ENCODE assay signal across 27 cellular contexts in the genomic region with DNA sequence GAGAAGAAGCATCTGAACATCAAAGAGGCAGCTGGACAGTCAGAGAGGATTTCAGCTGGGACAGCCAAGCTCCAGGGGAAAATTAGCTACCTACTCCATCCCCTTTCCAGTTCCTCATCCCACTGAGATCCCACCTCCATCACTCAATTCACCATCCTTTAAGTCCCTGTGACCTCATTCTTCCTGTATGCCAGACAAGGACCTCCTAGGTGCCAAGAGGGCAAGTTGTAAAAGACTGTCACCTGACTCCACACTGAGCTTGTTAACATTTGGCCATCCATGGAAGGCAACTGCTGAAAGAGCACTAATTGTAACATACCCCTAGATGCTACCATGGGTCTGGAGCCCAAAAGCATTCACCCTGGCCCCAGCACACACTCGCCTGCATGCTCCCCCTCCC.
DNase-seq lines count a peak whose midpoint lies in the region; ATAC-seq, FAIRE-seq and TF ChIP-seq lines count a peak whose summit lies in the region.
"Had no signal": no experiment of that assay in that cellular context is flagged by ENCODE, and none has a peak within 500 bp of the region (broad histone marks: within the 10 kb centered on the region; RNA-seq: fewer than 3 reads in every experiment).

No MANE protein-coding gene starts in this region.

- FAIRE-seq in astrocyte (lab: Jason Lieb, UNC): no peak
- FAIRE-seq: endometrium, GM12878 had no signal

- H3F3A ChIP-seq in GM23338 (replicated peaks; ENCODE audit: low read depth): no peaks in the 10 kb centered on the region

- H3K4me2 ChIP-seq in GM23338 (no peak overlapping the region), astrocyte (ENCODE audit: low read length) (no peak overlapping the region), hepatocyte (no peak overlapping the region)

- DNase-seq in GM23338 (ENCODE audit: low spot score): no peak
- DNase-seq in astrocyte (ENCODE audit: low read depth): no peak
- DNase-seq in hepatocyte (ENCODE audit: low spot score): no peak
- no peak for DNase-seq in stimulated activated CD4-positive, alpha-beta T cell treated with anti-CD3 and anti-CD28 coated beads, Interleukin-15, amount 100 ng/mL, for 24 hours
- DNase-seq in upper lobe of left lung: no peak
- DNase-seq: activated CD4-positive, alpha-beta T cell treated with anti-CD3 and anti-CD28 coated beads, Interleukin-2, amount 50 U/mL, for 4 hours; activated effector memory CD4-positive, alpha-beta T cell treated with anti-CD3 and anti-CD28 coated beads, Interleukin-2, amount 50 U/mL, for 16 hours; activated T-cell treated with anti-CD3 and anti-CD28 coated beads for 4 hours; body of pancreas; colonic mucosa; DMS79; immature natural killer cell; left ventricle myocardium inferior; MG63; NCI-H1417 treated with DMSO at 0.1 percent for 48 hours; NCI-H2171; NCI-H69; posterior cingulate gyrus; testis; WERI-Rb-1 had no signal

- H3K27me3 ChIP-seq in GM23338 (ENCODE audit: insufficient read depth) (no peaks in the 10 kb centered on the region), astrocyte (ENCODE audit: insufficient read depth, low read length) (no peaks in the 10 kb centered on the region), hepatocyte (no peaks in the 10 kb centered on the region), upper lobe of left lung (no peaks in the 10 kb centered on the region)
- H3K27me3 ChIP-seq: body of pancreas, colonic mucosa, MG63, testis had no signal

- TF ChIP-seq EP300 in upper lobe of left lung (IDR thresholded peaks at IDR 0.05): no peak

- H3K9me3 Mint-ChIP-seq in GM23338 (peaks cover 7% of the 10 kb centered on the region; the same call in 2 of the 3 replicates), astrocyte (ENCODE audit: unreplicated experiment) (peaks cover 2% of the 10 kb centered on the region)
- H3K9me3 Mint-ChIP-seq in stimulated activated memory B cell treated with anti-CD40 and anti-IgM and Interleukin-4, amounts not matched to agents 10 μg/mL and 1 μg/mL and 100 μg/mL, for 72 hours: no peaks in the 10 kb centered on the region
- H3K9me3 Mint-ChIP-seq: immature natural killer cell; nephron; stimulated activated effector memory CD8-positive, alpha-beta T cell treated with anti-CD3 and anti-CD28 coated beads, Interleukin-12 subunit alpha, Interleukin-12 subunit beta, amount 100 ng/mL, for 72 hours had no signal

- peaks cover 6% of the 10 kb centered on the region for H3K9me2 ChIP-seq in GM23338 (ENCODE audit: insufficient read depth)
- H3K9me2 ChIP-seq in hepatocyte (replicated peaks; ENCODE audit: insufficient read depth): no peaks in the 10 kb centered on the region

- H3K79me2 ChIP-seq in GM23338 (replicated peaks; ENCODE audit: insufficient read depth) (no peaks in the 10 kb centered on the region), astrocyte (ENCODE audit: insufficient read depth, low read length) (no peaks in the 10 kb centered on the region), hepatocyte (no peaks in the 10 kb centered on the region)

- H3K36me3 Mint-ChIP-seq in GM23338 (ENCODE audit: low read depth) (peaks cover 19% of the 10 kb centered on the region), astrocyte (ENCODE audit: low read depth, unreplicated experiment) (no peaks in the 10 kb centered on the region)
- peaks cover 21% of the 10 kb centered on the region for H3K36me3 Mint-ChIP-seq in stimulated activated memory B cell treated with anti-CD40 and anti-IgM and Interleukin-4, amounts not matched to agents 10 μg/mL and 1 μg/mL and 100 μg/mL, for 72 hours
- H3K36me3 Mint-ChIP-seq: immature natural killer cell; stimulated activated effector memory CD8-positive, alpha-beta T cell treated with anti-CD3 and anti-CD28 coated beads, Interleukin-12 subunit alpha, Interleukin-12 subunit beta, amount 100 ng/mL, for 72 hours had no signal

- TF ChIP-seq POLR2A in upper lobe of left lung (IDR thresholded peaks at IDR 0.05): no peak

- no peak overlapping the region for H3K9ac ChIP-seq in astrocyte (ENCODE audit: low read length)

- H3K36me3 ChIP-seq in GM23338 (ENCODE audit: insufficient read depth) (no peaks in the 10 kb centered on the region), astrocyte (ENCODE audit: insufficient read depth, low read length) (no peaks in the 10 kb centered on the region), hepatocyte (replicated peaks; ENCODE audit: insufficient read depth, low read depth) (no peaks in the 10 kb centered on the region), upper lobe of left lung (no peaks in the 10 kb centered on the region)
- H3K36me3 ChIP-seq: colonic mucosa, left ventricle myocardium inferior, MG63, WERI-Rb-1 had no signal

- no peak overlapping the region for H2AFZ ChIP-seq in GM23338
- H2AFZ ChIP-seq in astrocyte (ENCODE audit: low read depth, low read length): no peak overlapping the region
- no peak overlapping the region for H2AFZ ChIP-seq in hepatocyte

- H3K4me3 Mint-ChIP-seq in GM23338: no peak overlapping the region
- no peak overlapping the region for H3K4me3 Mint-ChIP-seq in astrocyte (ENCODE audit: unreplicated experiment)
- no peak overlapping the region for H3K4me3 Mint-ChIP-seq in stimulated activated memory B cell treated with anti-CD40 and anti-IgM and Interleukin-4, amounts not matched to agents 10 μg/mL and 1 μg/mL and 100 μg/mL, for 72 hours
- H3K4me3 Mint-ChIP-seq: immature natural killer cell; nephron; stimulated activated effector memory CD8-positive, alpha-beta T cell treated with anti-CD3 and anti-CD28 coated beads, Interleukin-12 subunit alpha, Interleukin-12 subunit beta, amount 100 ng/mL, for 72 hours had no signal

- ATAC-seq in GM23338 (no peak), HG03342 (IDR thresholded peaks at IDR 0.05; ENCODE audit: unreplicated experiment) (no peak), HG03045 (IDR thresholded peaks at IDR 0.05; ENCODE audit: unreplicated experiment) (no peak), upper lobe of left lung (ENCODE audit: low FRiP score in 2 of 2) (no peak)
- no peak for ATAC-seq in stimulated activated memory B cell treated with anti-CD40 and anti-IgM and Interleukin-4, amounts not matched to agents 10 μg/mL and 1 μg/mL and 100 μg/mL, for 72 hours
- ATAC-seq: body of pancreas; stimulated activated effector memory CD8-positive, alpha-beta T cell treated with anti-CD3 and anti-CD28 coated beads, Interleukin-12 subunit alpha, Interleukin-12 subunit beta, amount 100 ng/mL, for 72 hours had no signal

- H3K4me3 ChIP-seq in GM23338 (no peak overlapping the region), astrocyte (ENCODE audit: insufficient read depth, low read depth, low read length) (no peak overlapping the region), hepatocyte (no peak overlapping the region), upper lobe of left lung (no peak overlapping the region)
- H3K4me3 ChIP-seq: body of pancreas, colonic mucosa, GM12878, left ventricle myocardium inferior, MG63, testis had no signal

- H4K20me1 ChIP-seq in GM23338 (replicated peaks; ENCODE audit: insufficient read depth): no peaks in the 10 kb centered on the region
- no peaks in the 10 kb centered on the region for H4K20me1 ChIP-seq in astrocyte (ENCODE audit: insufficient read depth, low read length)
- H4K20me1 ChIP-seq in hepatocyte (ENCODE audit: insufficient read depth, poor library complexity, severe bottlenecking): no peaks in the 10 kb centered on the region

- H3K9me3 ChIP-seq in astrocyte (ENCODE audit: insufficient read depth, low read depth, low read length) (no peaks in the 10 kb centered on the region), hepatocyte (ENCODE audit: low read depth) (no peaks in the 10 kb centered on the region), upper lobe of left lung (no peaks in the 10 kb centered on the region)
- H3K9me3 ChIP-seq: body of pancreas, colonic mucosa, left ventricle myocardium inferior, MG63, testis had no signal

- H3K4me1 ChIP-seq in GM23338 (ENCODE audit: insufficient read depth) (peaks cover 26% of the 10 kb centered on the region), astrocyte (ENCODE audit: insufficient read depth, low read length) (peaks cover 16% of the 10 kb centered on the region), hepatocyte (ENCODE audit: insufficient read depth) (peaks cover 15% of the 10 kb centered on the region), upper lobe of left lung (no peaks in the 10 kb centered on the region)
- H3K4me1 ChIP-seq: body of pancreas, colonic mucosa, left ventricle myocardium inferior, testis had no signal

- H3K27ac ChIP-seq in GM23338 (ENCODE audit: low read depth) (0 out of 2 replicates have a peak overlapping the region, but pooled peaks have one; percentile 94), astrocyte (ENCODE audit: low read depth, low read length) (no peak overlapping the region), hepatocyte (peak overlapping the region; percentile 73), upper lobe of left lung (no peak overlapping the region)
- H3K27ac ChIP-seq: body of pancreas, colonic mucosa, left ventricle myocardium inferior, testis, WERI-Rb-1 had no signal

- H3K27ac Mint-ChIP-seq in GM23338: peak overlapping the region; percentile 83
- peak overlapping the region; percentile 47 for H3K27ac Mint-ChIP-seq in astrocyte (ENCODE audit: unreplicated experiment)
- peak overlapping the region; percentile 66 for H3K27ac Mint-ChIP-seq in stimulated activated memory B cell treated with anti-CD40 and anti-IgM and Interleukin-4, amounts not matched to agents 10 μg/mL and 1 μg/mL and 100 μg/mL, for 72 hours
- H3K27ac Mint-ChIP-seq: immature natural killer cell; stimulated activated effector memory CD8-positive, alpha-beta T cell treated with anti-CD3 and anti-CD28 coated beads, Interleukin-12 subunit alpha, Interleukin-12 subunit beta, amount 100 ng/mL, for 72 hours had no signal

- 100% methylated on average over 1 of the region's 1 CpG for WGBS in hepatocyte (ENCODE audit: low lambda C conversion rate, missing lambda C conversion rate)
- WGBS in upper lobe of left lung, 2 donors: 90 to 100% methylated on average over 1 of the region's 1 CpG

- peaks cover 5% of the 10 kb centered on the region for H3K27me3 Mint-ChIP-seq in GM23338 (ENCODE audit: insufficient read depth, low read depth, poor library complexity)
- H3K27me3 Mint-ChIP-seq in astrocyte (ENCODE audit: low read depth, unreplicated experiment): no peaks in the 10 kb centered on the region
- H3K27me3 Mint-ChIP-seq in stimulated activated memory B cell treated with anti-CD40 and anti-IgM and Interleukin-4, amounts not matched to agents 10 μg/mL and 1 μg/mL and 100 μg/mL, for 72 hours: no peaks in the 10 kb centered on the region

- TF ChIP-seq CTCF in GM23338 (conservative IDR thresholded peaks at IDR 0.05; ENCODE audit: low read depth in 2 of 2) (no peak), astrocyte (IDR thresholded peaks at IDR 0.05; ENCODE audit: insufficient read depth, low read depth, low read length) (no peak), hepatocyte (IDR thresholded peaks at IDR 0.05; ENCODE audit: poor library complexity) (no peak), upper lobe of left lung (IDR thresholded peaks at IDR 0.05) (no peak)

- H3K4me1 Mint-ChIP-seq in GM23338 (peaks cover 36% of the 10 kb centered on the region), astrocyte (ENCODE audit: low read depth, unreplicated experiment) (peaks cover 24% of the 10 kb centered on the region)
- peaks cover 57% of the 10 kb centered on the region for H3K4me1 Mint-ChIP-seq in stimulated activated memory B cell treated with anti-CD40 and anti-IgM and Interleukin-4, amounts not matched to agents 10 μg/mL and 1 μg/mL and 100 μg/mL, for 72 hours
- H3K4me1 Mint-ChIP-seq: immature natural killer cell; stimulated activated effector memory CD8-positive, alpha-beta T cell treated with anti-CD3 and anti-CD28 coated beads, Interleukin-12 subunit alpha, Interleukin-12 subunit beta, amount 100 ng/mL, for 72 hours had no signal

Comparison
In these comparisons a context has a peak if more than half of its experiments do, and no peak if none do; other contexts are left out.
1. H3K27ac ChIP-seq: peak in GM23338 (single experiment) and hepatocyte (single experiment); none in astrocyte (single experiment) and upper lobe of left lung (0 of 4).
2. Peak in every context shown above with its lines, with median percentiles within 50 percentile points of each other: H3K27ac Mint-ChIP-seq.